23 cellular contexts compared by ENCODE assay signal in genomic region chr6:154127638-154128037, GRCh38.
DNase-seq lines count a peak whose midpoint lies in the region; ATAC-seq and TF ChIP-seq lines count a peak whose summit lies in the region.
"Had no signal": no experiment of that assay in that cellular context is flagged by ENCODE, and none has a peak within 500 bp of the region (broad histone marks: within the 10 kb centered on the region; RNA-seq: fewer than 3 reads in every experiment).

No MANE protein-coding gene starts in this region.

- H3K27ac Mint-ChIP-seq in Calu3 (ENCODE audit: unreplicated experiment): no peak overlapping the region
- H3K27ac Mint-ChIP-seq: activated CD4-positive, alpha-beta T cell treated with anti-CD3 and anti-CD28 coated beads, Interleukin-2, amount 10 ng/mL, durations not matched to agents 24 days and 14 days; activated CD8-positive, alpha-beta memory T cell treated with anti-CD3 and anti-CD28 coated beads, Interleukin-2, amount 10 ng/mL, durations not matched to agents 7 days and 5 days; activated naive CD8-positive, alpha-beta T cell treated with anti-CD3 and anti-CD28 coated beads, Interleukin-2, amount 10 ng/mL, durations not matched to agents 7 days and 5 days; naive B cell; stimulated activated effector memory CD8-positive, alpha-beta T cell treated with anti-CD3 and anti-CD28 coated beads, Interleukin-12 subunit alpha, Interleukin-12 subunit beta, amount 100 ng/mL, for 72 hours; T-helper 1 cell treated with Interleukin-12 subunit alpha and Interleukin-12 subunit beta and Interleukin-4 antibody, amounts not matched to agents 30 μg/mL and 1 μg/mL, for 36 hours had no signal

- no peaks in the 10 kb centered on the region for H3K36me3 Mint-ChIP-seq in Calu3 (ENCODE audit: insufficient read depth, unreplicated experiment)
- H3K36me3 Mint-ChIP-seq: activated CD8-positive, alpha-beta memory T cell treated with anti-CD3 and anti-CD28 coated beads, Interleukin-2, amount 10 ng/mL, durations not matched to agents 7 days and 5 days; activated naive CD8-positive, alpha-beta T cell treated with anti-CD3 and anti-CD28 coated beads, Interleukin-2, amount 10 ng/mL, durations not matched to agents 7 days and 5 days; IgD-negative memory B cell; naive B cell; stimulated activated effector memory CD8-positive, alpha-beta T cell treated with anti-CD3 and anti-CD28 coated beads, Interleukin-12 subunit alpha, Interleukin-12 subunit beta, amount 100 ng/mL, for 72 hours had no signal

- no peaks in the 10 kb centered on the region for H3K9me3 Mint-ChIP-seq in Calu3 (ENCODE audit: low read depth, unreplicated experiment)
- H3K9me3 Mint-ChIP-seq: activated CD4-positive, alpha-beta T cell treated with anti-CD3 and anti-CD28 coated beads, Interleukin-2, amount 10 ng/mL, durations not matched to agents 24 days and 14 days; activated naive CD8-positive, alpha-beta T cell treated with anti-CD3 and anti-CD28 coated beads, Interleukin-2, amount 10 ng/mL, durations not matched to agents 7 days and 5 days; stimulated activated effector memory CD8-positive, alpha-beta T cell treated with anti-CD3 and anti-CD28 coated beads, Interleukin-12 subunit alpha, Interleukin-12 subunit beta, amount 100 ng/mL, for 72 hours; T-helper 1 cell treated with Interleukin-12 subunit alpha and Interleukin-12 subunit beta and Interleukin-4 antibody, amounts not matched to agents 30 μg/mL and 1 μg/mL, for 36 hours had no signal

- TF ChIP-seq CTCF in Calu3 (IDR thresholded peaks at IDR 0.05; ENCODE audit: unreplicated experiment): no peak
- no peak for TF ChIP-seq CTCF in psoas muscle (IDR thresholded peaks at IDR 0.05)

- H3K4me3 ChIP-seq in NT2/D1 (ENCODE audit: insufficient read length, low read depth) (no peak overlapping the region), psoas muscle (no peak overlapping the region)
- H3K4me3 ChIP-seq: BLaER1, colonic mucosa, ovary, thoracic aorta had no signal

- no peak overlapping the region for H3K4me3 Mint-ChIP-seq in Calu3 (ENCODE audit: low read depth, unreplicated experiment)
- H3K4me3 Mint-ChIP-seq: activated CD4-positive, alpha-beta T cell treated with anti-CD3 and anti-CD28 coated beads, Interleukin-2, amount 10 ng/mL, durations not matched to agents 24 days and 14 days; activated CD8-positive, alpha-beta memory T cell treated with anti-CD3 and anti-CD28 coated beads, Interleukin-2, amount 10 ng/mL, durations not matched to agents 7 days and 5 days; activated naive CD8-positive, alpha-beta T cell treated with anti-CD3 and anti-CD28 coated beads, Interleukin-2, amount 10 ng/mL, durations not matched to agents 7 days and 5 days; IgD-negative memory B cell; naive B cell; stimulated activated effector memory CD8-positive, alpha-beta T cell treated with anti-CD3 and anti-CD28 coated beads, Interleukin-12 subunit alpha, Interleukin-12 subunit beta, amount 100 ng/mL, for 72 hours; T-helper 1 cell treated with Interleukin-12 subunit alpha and Interleukin-12 subunit beta and Interleukin-4 antibody, amounts not matched to agents 30 μg/mL and 1 μg/mL, for 36 hours had no signal

- no peak overlapping the region for H3K27ac ChIP-seq in psoas muscle
- H3K27ac ChIP-seq: BLaER1, colonic mucosa, ovary, thoracic aorta had no signal

- no peak for ATAC-seq in HG03457 (IDR thresholded peaks at IDR 0.05; ENCODE audit: unreplicated experiment)
- ATAC-seq in psoas muscle: no peak
- ATAC-seq: activated CD8-positive, alpha-beta memory T cell treated with anti-CD3 and anti-CD28 coated beads, Interleukin-2, amount 10 ng/mL, durations not matched to agents 7 days and 5 days; stimulated activated effector memory CD8-positive, alpha-beta T cell treated with anti-CD3 and anti-CD28 coated beads, Interleukin-12 subunit alpha, Interleukin-12 subunit beta, amount 100 ng/mL, for 72 hours had no signal

- H3K9ac ChIP-seq in NT2/D1 (ENCODE audit: insufficient read length, low read depth): no peak overlapping the region
- H3K9ac ChIP-seq: BLaER1 had no signal

- peak; percentile 32 for DNase-seq in COR-L47 (lab: John Stamatoyannopoulos, UW)
- peak; percentile 48 for DNase-seq in NCI-H2081 treated with DMSO at 0.1 percent for 48 hours (lab: John Stamatoyannopoulos, UW)
- peak; percentile 30 for DNase-seq in NT2/D1 (ENCODE audit: low read depth, low spot score)
- DNase-seq in iPS DF 19.7 (ENCODE audit: low read depth, low spot score): peak; percentile 28
- DNase-seq in Calu3: no peak
- DNase-seq in psoas muscle: no peak
- no peak for DNase-seq in D341Med (ENCODE audit: low spot score)
- DNase-seq: activated CD4-positive, alpha-beta T cell treated with anti-CD3 and anti-CD28 coated beads, Interleukin-2, amount 10 ng/mL, durations not matched to agents 24 days and 14 days; activated CD8-positive, alpha-beta memory T cell treated with anti-CD3 and anti-CD28 coated beads, Interleukin-2, amount 10 ng/mL, durations not matched to agents 7 days and 5 days; activated naive CD8-positive, alpha-beta T cell treated with anti-CD3 and anti-CD28 coated beads, Interleukin-2, amount 10 ng/mL, durations not matched to agents 7 days and 5 days; colonic mucosa; glutamatergic neuron; naive B cell; NCI-H187 treated with DMSO at 0.1 percent for 48 hours; NCI-H510A treated with DMSO at 0.1 percent for 48 hours; ovary; SHP77 had no signal

- H3K4me1 ChIP-seq in NT2/D1 (ENCODE audit: insufficient read depth, insufficient read length): no peaks in the 10 kb centered on the region
- no peaks in the 10 kb centered on the region for H3K4me1 ChIP-seq in psoas muscle
- H3K4me1 ChIP-seq: colonic mucosa had no signal

- intact Hi-C loops in Calu3 (cut with micrococcal nuclease; ENCODE audit: unreplicated experiment): no loop called here
- intact Hi-C loops in psoas muscle (cut with DNase I): no loop called here

- no peaks in the 10 kb centered on the region for H3K27me3 Mint-ChIP-seq in Calu3 (ENCODE audit: unreplicated experiment)
- H3K27me3 Mint-ChIP-seq: naive B cell had no signal

- 11 to 28% (median 16%) methylated on average over 1 of the region's 1 CpG for WGBS in psoas muscle, 3 donors

- no peaks in the 10 kb centered on the region for H3K4me1 Mint-ChIP-seq in Calu3 (ENCODE audit: low read depth, unreplicated experiment)
- H3K4me1 Mint-ChIP-seq: activated CD4-positive, alpha-beta T cell treated with anti-CD3 and anti-CD28 coated beads, Interleukin-2, amount 10 ng/mL, durations not matched to agents 24 days and 14 days; activated CD8-positive, alpha-beta memory T cell treated with anti-CD3 and anti-CD28 coated beads, Interleukin-2, amount 10 ng/mL, durations not matched to agents 7 days and 5 days; stimulated activated effector memory CD8-positive, alpha-beta T cell treated with anti-CD3 and anti-CD28 coated beads, Interleukin-12 subunit alpha, Interleukin-12 subunit beta, amount 100 ng/mL, for 72 hours had no signal

- H3K36me3 ChIP-seq in NT2/D1 (ENCODE audit: insufficient read depth, insufficient read length, low read length) (no peaks in the 10 kb centered on the region), psoas muscle (ENCODE audit: insufficient read depth in 1 of 2, low read depth in 1 of 2) (no peaks in the 10 kb centered on the region)
- H3K36me3 ChIP-seq: BLaER1, colonic mucosa, ovary, thoracic aorta had no signal

- CTCF ChIA-PET in Calu3 (lab: Charles Lee): no interaction called here

- no TSS peak for BruUV-seq in Calu3 (replicated peaks; lab: Mats Ljungman, UMichigan)

- H3K9me3 ChIP-seq in NT2/D1 (ENCODE audit: insufficient read depth, low read length) (no peaks in the 10 kb centered on the region), psoas muscle (no peaks in the 10 kb centered on the region)
- H3K9me3 ChIP-seq: colonic mucosa, ovary, thoracic aorta had no signal

- H3K27me3 ChIP-seq in NT2/D1 (ENCODE audit: insufficient read depth, insufficient read length): no peaks in the 10 kb centered on the region
- H3K27me3 ChIP-seq in psoas muscle (ENCODE audit: insufficient read depth in 3 of 3, low read length in 2 of 3): no peaks in the 10 kb centered on the region
- H3K27me3 ChIP-seq: BLaER1, colonic mucosa, ovary had no signal

Comparison
In these comparisons a context has a peak if more than half of its experiments do, and no peak if none do; other contexts are left out.
1. DNase-seq: peak in COR-L47 (single experiment), NCI-H2081 treated with DMSO at 0.1 percent for 48 hours (single experiment), NT2/D1 (single experiment) and iPS DF 19.7 (single experiment); none in Calu3 (single experiment), psoas muscle (0 of 2) and D341Med (single experiment).